In genomic region chr3:150135321-150135721, GRCh38 we compare ENCODE assay signal across 25 cellular contexts.
DNase-seq lines count a peak whose midpoint lies in the region; ATAC-seq and TF ChIP-seq lines count a peak whose summit lies in the region.
"Had no signal": no experiment of that assay in that cellular context is flagged by ENCODE, and none has a peak within 500 bp of the region (broad histone marks: within the 10 kb centered on the region; RNA-seq: fewer than 3 reads in every experiment).

No MANE protein-coding gene starts in this region.

- ATAC-seq in activated T-helper 17 cell treated with anti-CD3 and anti-CD28 coated beads, Interleukin-2, amount 50 U/mL, for 72 hours (replicated peaks) = no peak
- ATAC-seq: activated CD8-positive, alpha-beta memory T cell treated with anti-CD3 and anti-CD28 coated beads, Interleukin-2, amount 10 ng/mL, durations not matched to agents 7 days and 5 days; heart left ventricle; natural killer cell treated with Interleukin-12 subunit alpha and Interleukin-12 subunit beta and Interleukin-15 and Interleukin-18, amount 100 ng/mL, for 72 hours; stimulated activated naive B cell treated with anti-CD40 and anti-IgM and Interleukin-4, amounts not matched to agents 10 μg/mL and 1 μg/mL and 100 μg/mL, for 72 hours had no signal

- no peaks in the 10 kb centered on the region for H3K9me3 Mint-ChIP-seq in activated T-helper 17 cell treated with anti-CD3 and anti-CD28 coated beads, Interleukin-2, amount 50 U/mL, for 72 hours
- H3K9me3 Mint-ChIP-seq: dendritic cell treated with granulocyte-macrophage colony-stimulating factor and Interleukin-4, amounts not matched to agents 40 ng/mL and 50 ng/mL, for 4 days had no signal

- H3K27ac Mint-ChIP-seq in activated T-helper 17 cell treated with anti-CD3 and anti-CD28 coated beads, Interleukin-2, amount 50 U/mL, for 72 hours = no peak overlapping the region
- H3K27ac Mint-ChIP-seq: activated CD8-positive, alpha-beta memory T cell treated with anti-CD3 and anti-CD28 coated beads, Interleukin-2, amount 10 ng/mL, durations not matched to agents 7 days and 5 days; CD4-positive, CD25-positive, alpha-beta regulatory T cell; dendritic cell treated with granulocyte-macrophage colony-stimulating factor and Interleukin-4, amounts not matched to agents 40 ng/mL and 50 ng/mL, for 4 days; natural killer cell treated with Interleukin-12 subunit alpha and Interleukin-12 subunit beta and Interleukin-15 and Interleukin-18, amount 100 ng/mL, for 72 hours; stimulated activated naive B cell treated with anti-CD40 and anti-IgM and Interleukin-4, amounts not matched to agents 10 μg/mL and 1 μg/mL and 100 μg/mL, for 72 hours had no signal

- no peak overlapping the region for H3K4me3 ChIP-seq in fibroblast of pulmonary artery (replicated peaks; ENCODE audit: low read depth, low read length)
- H3K4me3 ChIP-seq: heart left ventricle had no signal

- no peak overlapping the region for H3K4me3 Mint-ChIP-seq in activated T-helper 17 cell treated with anti-CD3 and anti-CD28 coated beads, Interleukin-2, amount 50 U/mL, for 72 hours
- H3K4me3 Mint-ChIP-seq: activated CD8-positive, alpha-beta memory T cell treated with anti-CD3 and anti-CD28 coated beads, Interleukin-2, amount 10 ng/mL, durations not matched to agents 7 days and 5 days; CD4-positive, CD25-positive, alpha-beta regulatory T cell; dendritic cell treated with granulocyte-macrophage colony-stimulating factor and Interleukin-4, amounts not matched to agents 40 ng/mL and 50 ng/mL, for 4 days; natural killer cell treated with Interleukin-12 subunit alpha and Interleukin-12 subunit beta and Interleukin-15 and Interleukin-18, amount 100 ng/mL, for 72 hours; stimulated activated naive B cell treated with anti-CD40 and anti-IgM and Interleukin-4, amounts not matched to agents 10 μg/mL and 1 μg/mL and 100 μg/mL, for 72 hours had no signal

- no peaks in the 10 kb centered on the region for H3K36me3 Mint-ChIP-seq in activated T-helper 17 cell treated with anti-CD3 and anti-CD28 coated beads, Interleukin-2, amount 50 U/mL, for 72 hours (ENCODE audit: low read depth)
- H3K36me3 Mint-ChIP-seq: activated CD8-positive, alpha-beta memory T cell treated with anti-CD3 and anti-CD28 coated beads, Interleukin-2, amount 10 ng/mL, durations not matched to agents 7 days and 5 days; CD4-positive, CD25-positive, alpha-beta regulatory T cell; natural killer cell treated with Interleukin-12 subunit alpha and Interleukin-12 subunit beta and Interleukin-15 and Interleukin-18, amount 100 ng/mL, for 72 hours; stimulated activated naive B cell treated with anti-CD40 and anti-IgM and Interleukin-4, amounts not matched to agents 10 μg/mL and 1 μg/mL and 100 μg/mL, for 72 hours had no signal

- H3K4me1 Mint-ChIP-seq in activated T-helper 17 cell treated with anti-CD3 and anti-CD28 coated beads, Interleukin-2, amount 50 U/mL, for 72 hours = no peaks in the 10 kb centered on the region
- H3K4me1 Mint-ChIP-seq: activated CD8-positive, alpha-beta memory T cell treated with anti-CD3 and anti-CD28 coated beads, Interleukin-2, amount 10 ng/mL, durations not matched to agents 7 days and 5 days; CD4-positive, CD25-positive, alpha-beta regulatory T cell had no signal

- H3K27me3 Mint-ChIP-seq in activated T-helper 17 cell treated with anti-CD3 and anti-CD28 coated beads, Interleukin-2, amount 50 U/mL, for 72 hours = peaks cover 20% of the 10 kb centered on the region
- H3K27me3 Mint-ChIP-seq: dendritic cell treated with granulocyte-macrophage colony-stimulating factor and Interleukin-4, amounts not matched to agents 40 ng/mL and 50 ng/mL, for 4 days had no signal

- TF ChIP-seq CTCF in fibroblast of pulmonary artery (IDR thresholded peaks at IDR 0.05; ENCODE audit: low read length, missing control alignments) = no peak

- DNase-seq in EL (peak; percentile 50), LHCN-M2 (ENCODE audit: low read depth) (peak; percentile 60), fibroblast of pulmonary artery (ENCODE audit: low read depth) (peak; percentile 26), renal cortical epithelial cell (ENCODE audit: low read depth) (peak; percentile 81), NCI-H187 treated with DMSO at 0.1 percent for 48 hours (lab: John Stamatoyannopoulos, UW) (no peak)
- no peak for DNase-seq in activated effector memory CD4-positive, alpha-beta T cell treated with Interleukin-2 at 50 U/mL for 16 hours
- DNase-seq: activated CD4-positive, alpha-beta T cell treated with anti-CD3 and anti-CD28 coated beads for 48 hours; activated CD8-positive, alpha-beta memory T cell treated with anti-CD3 and anti-CD28 coated beads, Interleukin-2, amount 10 ng/mL, durations not matched to agents 7 days and 5 days; activated naive CD4-positive, alpha-beta T cell treated with anti-CD3 and anti-CD28 coated beads, Interleukin-2, amount 50 U/mL, for 16 hours; caudate nucleus; CD4-positive, CD25-positive, alpha-beta regulatory T cell; DMS 273 treated with DMSO at 0.1 percent for 48 hours; GF-D8; heart left ventricle; NCI-H1092 treated with DMSO at 0.1 percent for 48 hours; NCI-H2029; NCI-H2227 treated with DMSO at 0.1 percent for 48 hours; NCI-H748 treated with DMSO at 0.1 percent for 48 hours; SK-N-SH; stimulated activated CD4-positive, alpha-beta T cell treated with anti-CD3 and anti-CD28 coated beads, Interleukin-12 subunit alpha, Interleukin-12 subunit beta, amount 100 ng/mL, for 4 hours; stimulated activated CD4-positive, alpha-beta T cell treated with anti-CD3 and anti-CD28 coated beads, Interleukin-4, amount 100 ng/mL, for 24 hours; stimulated activated naive B cell treated with anti-CD40 and anti-IgM and Interleukin-4, amounts not matched to agents 10 μg/mL and 1 μg/mL and 100 μg/mL, for 72 hours had no signal

Comparison
In these comparisons a context has a peak if more than half of its experiments do, and no peak if none do; other contexts are left out.
1. DNase-seq: peak in EL (single experiment), LHCN-M2 (single experiment), fibroblast of pulmonary artery (single experiment) and renal cortical epithelial cell (single experiment); none in NCI-H187 treated with DMSO at 0.1 percent for 48 hours (single experiment) and activated effector memory CD4-positive, alpha-beta T cell treated with Interleukin-2 at 50 U/mL for 16 hours (single experiment).